In the genomic region with DNA sequence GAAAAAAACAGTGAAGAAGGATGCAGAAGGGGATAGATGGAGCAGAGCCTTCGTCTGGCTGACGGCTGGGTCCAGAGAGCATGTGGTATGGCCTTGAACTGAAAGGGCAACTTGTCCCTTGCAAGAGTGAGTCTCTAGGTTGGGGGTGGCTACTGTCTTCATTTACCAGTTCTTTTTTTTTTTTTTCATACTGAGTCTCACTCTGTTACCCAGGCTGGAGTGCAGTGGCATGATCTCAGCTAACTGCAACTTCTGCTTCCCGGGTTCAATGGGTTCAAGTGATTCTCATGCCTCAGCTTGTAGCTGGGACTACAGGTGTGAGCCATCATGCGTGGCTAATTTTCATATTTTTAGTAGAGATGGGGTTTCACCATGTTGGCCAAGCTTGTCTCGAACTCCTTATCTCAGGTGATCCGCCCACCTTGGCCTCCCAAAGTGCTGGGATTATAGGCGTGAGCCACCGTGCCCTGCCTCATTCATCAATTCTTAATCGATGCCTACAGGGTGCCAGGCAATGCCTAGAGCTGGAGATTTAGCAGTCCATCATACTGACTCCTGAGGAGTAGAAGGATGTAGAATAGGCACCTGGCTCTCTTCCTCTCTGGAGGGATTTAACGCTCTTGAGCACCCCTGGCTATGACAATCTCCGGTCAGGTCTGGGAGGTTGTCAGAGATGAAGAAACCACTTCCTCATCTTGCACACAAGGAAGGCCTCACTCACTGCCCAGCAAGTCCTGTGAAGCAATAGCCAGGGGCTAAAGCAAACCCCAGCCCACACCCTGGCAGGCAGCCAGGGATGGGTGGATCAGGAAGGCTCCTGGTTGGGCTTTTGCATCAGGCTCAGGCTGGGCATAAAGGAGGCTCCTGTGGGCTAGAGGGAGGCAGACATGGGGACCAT, we compare ENCODE assay signal across 8 cellular contexts. TPM values are rescaled to one million over a fixed set of nuclear protein-coding genes. Genes with fewer than 3 reads are reported as not detected.
DNase-seq lines count a peak whose midpoint lies in the region; ATAC-seq and TF ChIP-seq lines count a peak whose summit lies in the region.

A gene with protein sequence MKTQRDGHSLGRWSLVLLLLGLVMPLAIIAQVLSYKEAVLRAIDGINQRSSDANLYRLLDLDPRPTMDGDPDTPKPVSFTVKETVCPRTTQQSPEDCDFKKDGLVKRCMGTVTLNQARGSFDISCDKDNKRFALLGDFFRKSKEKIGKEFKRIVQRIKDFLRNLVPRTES (plus strand): TSS at position 880 of the 898 bp plus-strand sequence. CDS start 17 bp downstream, at position 897.

- peak; percentile 92 for DNase-seq in Calu3
- peak; percentile 84 for DNase-seq in M059J (ENCODE audit: low read depth)
- peak; percentile 98 for DNase-seq in MCF 10A (ENCODE audit: unreplicated experiment)
- DNase-seq in mesenteric fat pad (ENCODE audit: low spot score), result peak; percentile 92
- no peak for DNase-seq in effector CD8-positive, alpha-beta T cell (lab: John Stamatoyannopoulos, UW)
- DNase-seq in activated CD4-positive, alpha-beta T cell treated with anti-CD3 and anti-CD28 coated beads for 36 hours, result no peak
- DNase-seq in mesendoderm, result no peak

- no peaks in the 10 kb centered on the region for H3K79me2 ChIP-seq in mesendoderm (ENCODE audit: control insufficient read depth, insufficient read depth, low read length)

- no peak within 1 kb of the TSS for H3K9ac ChIP-seq in mesendoderm (ENCODE audit: low read length)

- H3K27ac Mint-ChIP-seq in Calu3 (ENCODE audit: unreplicated experiment) (no peak within 1 kb of the TSS), MCF 10A (ENCODE audit: low read depth, unreplicated experiment) (peak within 1 kb of the TSS; percentile 31)
- no peak within 1 kb of the TSS for H3K27ac Mint-ChIP-seq in activated CD4-positive, alpha-beta T cell treated with anti-CD3 and anti-CD28 coated beads for 36 hours

- no peak within 1 kb of the TSS for H3K4me3 ChIP-seq in mesendoderm (ENCODE audit: low read length)

- no peaks in the 10 kb centered on the region for H3K36me3 ChIP-seq in mesendoderm (ENCODE audit: control insufficient read depth, insufficient read depth, low read length)

- H3K27me3 ChIP-seq in mesendoderm (ENCODE audit: insufficient read depth, low read length, poor library complexity), result no peaks in the 10 kb centered on the region

- no peak within 1 kb of the TSS for H2BK5ac ChIP-seq in mesendoderm (ENCODE audit: low read length)

- peaks cover 6% of the 10 kb centered on the region for H3K36me3 Mint-ChIP-seq in Calu3 (ENCODE audit: insufficient read depth, unreplicated experiment)
- H3K36me3 Mint-ChIP-seq in MCF 10A (ENCODE audit: insufficient read depth, unreplicated experiment), result peaks cover 7% of the 10 kb centered on the region
- H3K36me3 Mint-ChIP-seq in activated CD4-positive, alpha-beta T cell treated with anti-CD3 and anti-CD28 coated beads for 36 hours (ENCODE audit: low read depth), result no peaks in the 10 kb centered on the region

- intact Hi-C loops in Calu3 (cut with micrococcal nuclease; ENCODE audit: unreplicated experiment) (no loop called here), MCF 10A (cut with micrococcal nuclease) (no loop called here)
- intact Hi-C loops in activated CD4-positive, alpha-beta T cell treated with anti-CD3 and anti-CD28 coated beads for 36 hours (cut with DNase I, micrococcal nuclease), result no loop called here

- no peak within 1 kb of the TSS for H3K23ac ChIP-seq in mesendoderm (ENCODE audit: low read length)

- no TSS peak for BruUV-seq in Calu3 (replicated peaks; lab: Mats Ljungman, UMichigan)
- BruUV-seq in MCF 10A (replicated peaks; lab: Mats Ljungman, UMichigan), result no TSS peak

- H3K27ac ChIP-seq in mesendoderm (ENCODE audit: low read depth, low read length), result no peak within 1 kb of the TSS

- no peaks in the 10 kb centered on the region for H3K79me1 ChIP-seq in mesendoderm (ENCODE audit: low read length)

- H3K4me3 Mint-ChIP-seq in Calu3 (ENCODE audit: low read depth, unreplicated experiment), result no peak within 1 kb of the TSS
- H3K4me3 Mint-ChIP-seq in MCF 10A (ENCODE audit: unreplicated experiment), result no peak within 1 kb of the TSS
- H3K4me3 Mint-ChIP-seq in activated CD4-positive, alpha-beta T cell treated with anti-CD3 and anti-CD28 coated beads for 36 hours, result no peak within 1 kb of the TSS

- H4K8ac ChIP-seq in mesendoderm (ENCODE audit: low read depth, low read length), result no peak within 1 kb of the TSS

- TF ChIP-seq CTCF in Calu3 (IDR thresholded peaks at IDR 0.05; ENCODE audit: unreplicated experiment) (no peak), MCF 10A (IDR thresholded peaks at IDR 0.05; ENCODE audit: unreplicated experiment) (no peak)

- WGBS in mesendoderm (ENCODE audit: extremely low coverage, insufficient coverage, low lambda C conversion rate), result no CpG with 5 or more reads among the region's 11 CpGs

- H3K9me3 Mint-ChIP-seq in Calu3 (ENCODE audit: low read depth, unreplicated experiment), result no peaks in the 10 kb centered on the region
- H3K9me3 Mint-ChIP-seq in MCF 10A (ENCODE audit: unreplicated experiment), result no peaks in the 10 kb centered on the region
- no peaks in the 10 kb centered on the region for H3K9me3 Mint-ChIP-seq in activated CD4-positive, alpha-beta T cell treated with anti-CD3 and anti-CD28 coated beads for 36 hours (ENCODE audit: low read depth)

- no peak within 1 kb of the TSS for H3K4ac ChIP-seq in mesendoderm (ENCODE audit: low read depth, low read length)

- ATAC-seq in GM21390 (IDR thresholded peaks at IDR 0.05; ENCODE audit: unreplicated experiment), result peak; percentile 79
- ATAC-seq in activated CD4-positive, alpha-beta T cell treated with anti-CD3 and anti-CD28 coated beads for 36 hours, result no peak

- H4K5ac ChIP-seq in mesendoderm (ENCODE audit: low read length), result no peak within 1 kb of the TSS

- no peak within 1 kb of the TSS for H2AK5ac ChIP-seq in mesendoderm (ENCODE audit: low read length)

- H3K56ac ChIP-seq in mesendoderm (ENCODE audit: low read length), result no peak within 1 kb of the TSS

- H3K27me3 Mint-ChIP-seq in Calu3 (ENCODE audit: unreplicated experiment), result no peaks in the 10 kb centered on the region
- no peaks in the 10 kb centered on the region for H3K27me3 Mint-ChIP-seq in MCF 10A (ENCODE audit: insufficient read depth, unreplicated experiment)
- H3K27me3 Mint-ChIP-seq in activated CD4-positive, alpha-beta T cell treated with anti-CD3 and anti-CD28 coated beads for 36 hours, result peaks cover 2% of the 10 kb centered on the region

- H2BK15ac ChIP-seq in mesendoderm (replicated peaks; ENCODE audit: low read depth), result no peak within 1 kb of the TSS

- no peak within 1 kb of the TSS for H3K4me2 ChIP-seq in mesendoderm (ENCODE audit: low read length)

- peaks cover 16% of the 10 kb centered on the region for H3K4me1 Mint-ChIP-seq in Calu3 (ENCODE audit: low read depth, unreplicated experiment)
- peaks cover 14% of the 10 kb centered on the region for H3K4me1 Mint-ChIP-seq in MCF 10A (ENCODE audit: insufficient read depth, unreplicated experiment)
- peaks cover 4% of the 10 kb centered on the region for H3K4me1 Mint-ChIP-seq in activated CD4-positive, alpha-beta T cell treated with anti-CD3 and anti-CD28 coated beads for 36 hours

- CTCF ChIA-PET in Calu3 (lab: Charles Lee), result no interaction called here
- CTCF ChIA-PET in MCF 10A (lab: Yijun Ruan, JAX), result interaction anchor here (0.6 to 3.7 kb wide), 6 partner anchors 10 to 334 kb away, joined by 3 to 22 read pairs (median 4); no protein-coding TSS in a partner anchor
- CTCF ChIA-PET in activated CD4-positive, alpha-beta T cell treated with anti-CD3 and anti-CD28 coated beads for 36 hours (lab: Charles Lee), result interaction anchor here (0.6 kb wide), 1 partner anchor 59 kb away, joined by 3 read pairs; no protein-coding TSS in a partner anchor

- no peak within 1 kb of the TSS for H2BK120ac ChIP-seq in mesendoderm (ENCODE audit: low read depth, low read length)

- H3K18ac ChIP-seq in mesendoderm (ENCODE audit: low read length), result no peak within 1 kb of the TSS

- H3K4me1 ChIP-seq in mesendoderm (ENCODE audit: control insufficient read depth, low read depth, low read length), result no peaks in the 10 kb centered on the region

- POLR2A ChIA-PET in MCF 10A (lab: Yijun Ruan, JAX), result interaction anchor here (0.6 to 0.7 kb wide), 4 partner anchors 33 to 373 kb away, joined by 3 read pairs; no protein-coding TSS in a partner anchor
- POLR2A ChIA-PET in activated CD4-positive, alpha-beta T cell treated with anti-CD3 and anti-CD28 coated beads for 36 hours (lab: Charles Lee), result no interaction called here

RNA-seq across cellular contexts. Expression of the gene that starts here (rescaled TPM):
- not detected in 2 replicates for total RNA-seq in Calu3 (2022)
- total RNA-seq in M059J (2014; rRNA removed; shearing (Covaris generic)), result not detected in 2 replicates
- 0.72 and 2.4 TPM in 2 replicates for total RNA-seq in MCF 10A (2022)
- 0.48 TPM for total RNA-seq in mesenteric fat pad
- not detected for total RNA-seq in activated CD4-positive, alpha-beta T cell treated with anti-CD3 and anti-CD28 coated beads for 36 hours
- polyA plus RNA-seq in mesendoderm (2013, experiment 1 of 2), result not detected
- not detected for polyA plus RNA-seq in mesendoderm (2013, experiment 2 of 2)

Comparison
In these comparisons a context has a peak if more than half of its experiments do, and no peak if none do; other contexts are left out.
1. Peak in DNase-seq in Calu3; RNA of the gene not detected or under 1 TPM.
2. Peak in DNase-seq in M059J; RNA of the gene not detected or under 1 TPM.
3. Peak in DNase-seq in mesenteric fat pad; RNA of the gene not detected or under 1 TPM.